In the genomic region with DNA sequence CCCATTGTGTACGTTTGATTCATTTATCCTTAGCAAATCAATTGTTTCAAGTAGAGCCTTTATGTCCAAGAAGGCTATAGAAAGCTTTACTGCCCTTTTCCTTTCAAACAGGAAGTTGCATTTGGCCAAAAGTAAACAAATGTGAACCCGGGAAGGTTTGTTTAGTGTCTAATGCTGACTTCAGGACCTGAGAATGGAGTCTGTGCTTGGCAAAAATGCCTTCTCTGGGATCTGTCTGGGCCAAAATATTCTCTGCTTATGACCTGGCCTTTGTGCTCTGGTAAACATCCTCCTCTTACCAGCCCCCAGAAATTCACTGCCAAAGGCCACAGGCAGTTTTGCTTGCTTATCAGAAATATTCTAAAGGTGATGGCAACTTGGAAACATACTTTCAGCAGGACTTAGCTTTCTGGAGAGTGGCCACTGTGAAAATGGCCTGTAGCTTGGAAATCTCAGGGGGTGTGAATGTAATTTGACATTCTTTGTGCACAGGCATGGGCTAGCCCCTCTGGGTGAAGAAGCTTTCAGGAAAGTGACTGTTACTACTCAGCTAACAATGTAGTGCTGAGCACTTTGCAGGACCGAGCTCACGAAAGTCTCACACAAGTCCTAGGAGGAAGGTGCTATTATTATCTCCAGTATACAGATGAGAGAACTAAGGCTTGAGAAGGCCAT, we compare ENCODE assay signal across 1 cellular context.
TF ChIP-seq lines count a peak whose summit lies in the region.

No MANE protein-coding gene starts in this region.

TF ChIP-seq in H1, 55 proteins besides CTCF, POLR2A, EP300 and RAD21:
- TF ChIP-seq CREB1 (IDR thresholded peaks at IDR 0.05): no peak
- TF ChIP-seq ZNF274 (IDR thresholded peaks at IDR 0.05; ENCODE audit: borderline replicate concordance, extremely low read depth, low read length): no peak
- TF ChIP-seq BACH1 (IDR thresholded peaks at IDR 0.05; ENCODE audit: low read length): no peak
- TF ChIP-seq GABPA (IDR thresholded peaks at IDR 0.05; ENCODE audit: borderline replicate concordance, insufficient read depth, low read length): no peak
- no peak for TF ChIP-seq SP2 (IDR thresholded peaks at IDR 0.05; ENCODE audit: low read length)
- TF ChIP-seq TAF1 (IDR thresholded peaks at IDR 0.05; ENCODE audit: low read depth, low read length): no peak
- TF ChIP-seq, protein P1, sequence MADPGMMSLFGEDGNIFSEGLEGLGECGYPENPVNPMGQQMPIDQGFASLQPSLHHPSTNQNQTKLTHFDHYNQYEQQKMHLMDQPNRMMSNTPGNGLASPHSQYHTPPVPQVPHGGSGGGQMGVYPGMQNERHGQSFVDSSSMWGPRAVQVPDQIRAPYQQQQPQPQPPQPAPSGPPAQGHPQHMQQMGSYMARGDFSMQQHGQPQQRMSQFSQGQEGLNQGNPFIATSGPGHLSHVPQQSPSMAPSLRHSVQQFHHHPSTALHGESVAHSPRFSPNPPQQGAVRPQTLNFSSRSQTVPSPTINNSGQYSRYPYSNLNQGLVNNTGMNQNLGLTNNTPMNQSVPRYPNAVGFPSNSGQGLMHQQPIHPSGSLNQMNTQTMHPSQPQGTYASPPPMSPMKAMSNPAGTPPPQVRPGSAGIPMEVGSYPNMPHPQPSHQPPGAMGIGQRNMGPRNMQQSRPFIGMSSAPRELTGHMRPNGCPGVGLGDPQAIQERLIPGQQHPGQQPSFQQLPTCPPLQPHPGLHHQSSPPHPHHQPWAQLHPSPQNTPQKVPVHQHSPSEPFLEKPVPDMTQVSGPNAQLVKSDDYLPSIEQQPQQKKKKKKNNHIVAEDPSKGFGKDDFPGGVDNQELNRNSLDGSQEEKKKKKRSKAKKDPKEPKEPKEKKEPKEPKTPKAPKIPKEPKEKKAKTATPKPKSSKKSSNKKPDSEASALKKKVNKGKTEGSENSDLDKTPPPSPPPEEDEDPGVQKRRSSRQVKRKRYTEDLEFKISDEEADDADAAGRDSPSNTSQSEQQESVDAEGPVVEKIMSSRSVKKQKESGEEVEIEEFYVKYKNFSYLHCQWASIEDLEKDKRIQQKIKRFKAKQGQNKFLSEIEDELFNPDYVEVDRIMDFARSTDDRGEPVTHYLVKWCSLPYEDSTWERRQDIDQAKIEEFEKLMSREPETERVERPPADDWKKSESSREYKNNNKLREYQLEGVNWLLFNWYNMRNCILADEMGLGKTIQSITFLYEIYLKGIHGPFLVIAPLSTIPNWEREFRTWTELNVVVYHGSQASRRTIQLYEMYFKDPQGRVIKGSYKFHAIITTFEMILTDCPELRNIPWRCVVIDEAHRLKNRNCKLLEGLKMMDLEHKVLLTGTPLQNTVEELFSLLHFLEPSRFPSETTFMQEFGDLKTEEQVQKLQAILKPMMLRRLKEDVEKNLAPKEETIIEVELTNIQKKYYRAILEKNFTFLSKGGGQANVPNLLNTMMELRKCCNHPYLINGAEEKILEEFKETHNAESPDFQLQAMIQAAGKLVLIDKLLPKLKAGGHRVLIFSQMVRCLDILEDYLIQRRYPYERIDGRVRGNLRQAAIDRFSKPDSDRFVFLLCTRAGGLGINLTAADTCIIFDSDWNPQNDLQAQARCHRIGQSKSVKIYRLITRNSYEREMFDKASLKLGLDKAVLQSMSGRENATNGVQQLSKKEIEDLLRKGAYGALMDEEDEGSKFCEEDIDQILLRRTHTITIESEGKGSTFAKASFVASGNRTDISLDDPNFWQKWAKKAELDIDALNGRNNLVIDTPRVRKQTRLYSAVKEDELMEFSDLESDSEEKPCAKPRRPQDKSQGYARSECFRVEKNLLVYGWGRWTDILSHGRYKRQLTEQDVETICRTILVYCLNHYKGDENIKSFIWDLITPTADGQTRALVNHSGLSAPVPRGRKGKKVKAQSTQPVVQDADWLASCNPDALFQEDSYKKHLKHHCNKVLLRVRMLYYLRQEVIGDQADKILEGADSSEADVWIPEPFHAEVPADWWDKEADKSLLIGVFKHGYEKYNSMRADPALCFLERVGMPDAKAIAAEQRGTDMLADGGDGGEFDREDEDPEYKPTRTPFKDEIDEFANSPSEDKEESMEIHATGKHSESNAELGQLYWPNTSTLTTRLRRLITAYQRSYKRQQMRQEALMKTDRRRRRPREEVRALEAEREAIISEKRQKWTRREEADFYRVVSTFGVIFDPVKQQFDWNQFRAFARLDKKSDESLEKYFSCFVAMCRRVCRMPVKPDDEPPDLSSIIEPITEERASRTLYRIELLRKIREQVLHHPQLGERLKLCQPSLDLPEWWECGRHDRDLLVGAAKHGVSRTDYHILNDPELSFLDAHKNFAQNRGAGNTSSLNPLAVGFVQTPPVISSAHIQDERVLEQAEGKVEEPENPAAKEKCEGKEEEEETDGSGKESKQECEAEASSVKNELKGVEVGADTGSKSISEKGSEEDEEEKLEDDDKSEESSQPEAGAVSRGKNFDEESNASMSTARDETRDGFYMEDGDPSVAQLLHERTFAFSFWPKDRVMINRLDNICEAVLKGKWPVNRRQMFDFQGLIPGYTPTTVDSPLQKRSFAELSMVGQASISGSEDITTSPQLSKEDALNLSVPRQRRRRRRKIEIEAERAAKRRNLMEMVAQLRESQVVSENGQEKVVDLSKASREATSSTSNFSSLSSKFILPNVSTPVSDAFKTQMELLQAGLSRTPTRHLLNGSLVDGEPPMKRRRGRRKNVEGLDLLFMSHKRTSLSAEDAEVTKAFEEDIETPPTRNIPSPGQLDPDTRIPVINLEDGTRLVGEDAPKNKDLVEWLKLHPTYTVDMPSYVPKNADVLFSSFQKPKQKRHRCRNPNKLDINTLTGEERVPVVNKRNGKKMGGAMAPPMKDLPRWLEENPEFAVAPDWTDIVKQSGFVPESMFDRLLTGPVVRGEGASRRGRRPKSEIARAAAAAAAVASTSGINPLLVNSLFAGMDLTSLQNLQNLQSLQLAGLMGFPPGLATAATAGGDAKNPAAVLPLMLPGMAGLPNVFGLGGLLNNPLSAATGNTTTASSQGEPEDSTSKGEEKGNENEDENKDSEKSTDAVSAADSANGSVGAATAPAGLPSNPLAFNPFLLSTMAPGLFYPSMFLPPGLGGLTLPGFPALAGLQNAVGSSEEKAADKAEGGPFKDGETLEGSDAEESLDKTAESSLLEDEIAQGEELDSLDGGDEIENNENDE (IDR thresholded peaks at IDR 0.05; ENCODE audit: insufficient replicate concordance, low read length): no peak
- TF ChIP-seq, protein P2, sequence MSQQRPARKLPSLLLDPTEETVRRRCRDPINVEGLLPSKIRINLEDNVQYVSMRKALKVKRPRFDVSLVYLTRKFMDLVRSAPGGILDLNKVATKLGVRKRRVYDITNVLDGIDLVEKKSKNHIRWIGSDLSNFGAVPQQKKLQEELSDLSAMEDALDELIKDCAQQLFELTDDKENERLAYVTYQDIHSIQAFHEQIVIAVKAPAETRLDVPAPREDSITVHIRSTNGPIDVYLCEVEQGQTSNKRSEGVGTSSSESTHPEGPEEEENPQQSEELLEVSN (IDR thresholded peaks at IDR 0.05): no peak
- no peak for TF ChIP-seq POU5F1 (IDR thresholded peaks at IDR 0.05; ENCODE audit: low read depth, low read length)
- no peak for TF ChIP-seq JUN (IDR thresholded peaks at IDR 0.05; ENCODE audit: low read depth, low read length)
- TF ChIP-seq SIRT6 (IDR thresholded peaks at IDR 0.05; ENCODE audit: low read length): no peak
- TF ChIP-seq RXRA (IDR thresholded peaks at IDR 0.05; ENCODE audit: insufficient read depth, low read depth, low read length): no peak
- TF ChIP-seq USF2 (IDR thresholded peaks at IDR 0.05; ENCODE audit: low read length): no peak
TF ChIP-seq in H1: peak in this region for 0.
